In genomic region chr16:87764600-87765472, GRCh38 we compare ENCODE assay signal across 8 cellular contexts. TPM values are rescaled to one million over a fixed set of nuclear protein-coding genes. Genes with fewer than 3 reads are reported as not detected.
DNase-seq lines count a peak whose midpoint lies in the region; ATAC-seq and TF ChIP-seq lines count a peak whose summit lies in the region.

No MANE protein-coding gene starts in this region.

- H3K9me3 ChIP-seq in SJSA1 (replicated peaks) (0 out of 2 replicates have a peak, but pooled peaks cover 3% of the 10 kb centered on the region), endocrine pancreas (ENCODE audit: control insufficient read depth, low read length) (no peaks in the 10 kb centered on the region), parathyroid adenoma (ENCODE audit: control insufficient read depth, low read length) (no peaks in the 10 kb centered on the region)

- H2AFZ ChIP-seq in parathyroid adenoma: peak overlapping the region; percentile 98

- TF ChIP-seq CTCF in parathyroid adenoma (IDR thresholded peaks at IDR 0.05): no peak

- no peaks in the 10 kb centered on the region for H3K79me2 ChIP-seq in parathyroid adenoma

- no peak overlapping the region for H3K27ac ChIP-seq in SJSA1
- H3K27ac ChIP-seq in parathyroid adenoma: peak overlapping the region; percentile 80

- H3K4me3 ChIP-seq in SJSA1 (peak overlapping the region; percentile 91), endocrine pancreas (ENCODE audit: control insufficient read depth, insufficient read depth, low read length) (peak overlapping the region; percentile 72), parathyroid adenoma (ENCODE audit: low read depth, low read length) (peak overlapping the region; percentile 96)

- peak overlapping the region; percentile 76 for H3K9ac ChIP-seq in endocrine pancreas (ENCODE audit: control insufficient read depth, insufficient read depth, low read length)
- peak overlapping the region; percentile 70 for H3K9ac ChIP-seq in parathyroid adenoma

- H3K36me3 ChIP-seq in SJSA1 (peaks cover 43% of the 10 kb centered on the region), endocrine pancreas (ENCODE audit: control insufficient read depth, insufficient read depth, low read length) (peaks cover 2% of the 10 kb centered on the region), parathyroid adenoma (ENCODE audit: control insufficient read depth, insufficient read depth, low read length) (no peaks in the 10 kb centered on the region)

- peak; percentile 15 for DNase-seq in stimulated activated CD4-positive, alpha-beta T cell treated with anti-CD3 and anti-CD28 coated beads, Interleukin-12 subunit alpha, Interleukin-12 subunit beta, amount 100 ng/mL, for 4 hours
- no peak for DNase-seq in stimulated activated CD4-positive, alpha-beta T cell treated with anti-CD3 and anti-CD28 coated beads, Interleukin-4, amount 100 ng/mL, for 4 hours
- DNase-seq in SJSA1 (ENCODE audit: low read depth in 1 of 2, low spot score in 2 of 2) (no peak), OCI-M1 (lab: John Stamatoyannopoulos, UW) (no peak), DMS 273 treated with DMSO at 0.1 percent for 48 hours (lab: John Stamatoyannopoulos, UW) (no peak)

- H3K4me2 ChIP-seq in parathyroid adenoma (ENCODE audit: low read length): peak overlapping the region; percentile 92

- H3K4me1 ChIP-seq in SJSA1 (replicated peaks) (peaks cover 10% of the 10 kb centered on the region), endocrine pancreas (ENCODE audit: control insufficient read depth, insufficient read depth, low read length) (peaks cover 4% of the 10 kb centered on the region), parathyroid adenoma (peaks cover 5% of the 10 kb centered on the region)

- no peak for ATAC-seq in GM19397 (IDR thresholded peaks at IDR 0.05; ENCODE audit: unreplicated experiment)

- H3K27me3 ChIP-seq in SJSA1 (replicated peaks): no peaks in the 10 kb centered on the region
- H3K27me3 ChIP-seq in endocrine pancreas (ENCODE audit: control insufficient read depth, insufficient read depth, low read length): no peaks in the 10 kb centered on the region
- no peaks in the 10 kb centered on the region for H3K27me3 ChIP-seq in parathyroid adenoma (ENCODE audit: control insufficient read depth, insufficient read depth, low read length)

RNA-seq across cellular contexts. Expression of gene KLHDC4, which starts 0.9 kb away (rescaled TPM):
- total RNA-seq in SJSA1 (2014; rRNA removed; shearing (Covaris generic)): 19.5 and 21.2 TPM in 2 replicates
